In genomic region chr22:27986459-27986858, GRCh38 we compare ENCODE assay signal across 16 cellular contexts.
"Had no signal": no experiment of that assay in that cellular context is flagged by ENCODE, and none has a peak within 500 bp of the region (broad histone marks: within the 10 kb centered on the region; RNA-seq: fewer than 3 reads in every experiment).

No MANE protein-coding gene starts in this region.

- H3K4me3 Mint-ChIP-seq: activated T-cell treated with anti-CD3 and anti-CD28 coated beads, Interleukin-2, amount 50 U/mL, for 24 hours; natural killer cell treated with Interleukin-12 subunit alpha and Interleukin-12 subunit beta and Interleukin-15 and Interleukin-18, amount 100 ng/mL, for 72 hours; stimulated activated naive CD8-positive, alpha-beta T cell treated with anti-CD3 and anti-CD28 coated beads, Interleukin-15, Interleukin-2, amounts not matched to agents 100 ng/mL and 50 ng/mL, for 24 hours had no signal

- H3K9me3 ChIP-seq: ascending aorta, prostate gland, right lobe of liver, upper lobe of left lung had no signal

- H3K27ac Mint-ChIP-seq: activated T-cell treated with anti-CD3 and anti-CD28 coated beads, Interleukin-2, amount 50 U/mL, for 24 hours; natural killer cell treated with Interleukin-12 subunit alpha and Interleukin-12 subunit beta and Interleukin-15 and Interleukin-18, amount 100 ng/mL, for 72 hours; stimulated activated naive CD8-positive, alpha-beta T cell treated with anti-CD3 and anti-CD28 coated beads, Interleukin-15, Interleukin-2, amounts not matched to agents 100 ng/mL and 50 ng/mL, for 24 hours had no signal

- H3K27me3 Mint-ChIP-seq: activated T-cell treated with anti-CD3 and anti-CD28 coated beads, Interleukin-2, amount 50 U/mL, for 24 hours; natural killer cell treated with Interleukin-12 subunit alpha and Interleukin-12 subunit beta and Interleukin-15 and Interleukin-18, amount 100 ng/mL, for 72 hours; stimulated activated naive CD8-positive, alpha-beta T cell treated with anti-CD3 and anti-CD28 coated beads, Interleukin-15, Interleukin-2, amounts not matched to agents 100 ng/mL and 50 ng/mL, for 24 hours had no signal

- DNase-seq: activated CD4-positive, alpha-beta T cell treated with anti-CD3 and anti-CD28 coated beads for 4 hours; activated gamma-delta T cell treated with Interleukin-2 at 50 U/mL for 16 hours; effector memory CD4-positive, alpha-beta T cell; hypothalamus; mammary epithelial cell; nucleus accumbens; stimulated activated CD4-positive, alpha-beta T cell treated with anti-CD3 and anti-CD28 coated beads, Interleukin-2, amount 100 ng/mL, for 48 hours; upper lobe of left lung had no signal

- ATAC-seq: natural killer cell treated with Interleukin-12 subunit alpha and Interleukin-12 subunit beta and Interleukin-15 and Interleukin-18, amount 100 ng/mL, for 72 hours; right lobe of liver had no signal

- H3K9me3 Mint-ChIP-seq: activated T-cell treated with anti-CD3 and anti-CD28 coated beads, Interleukin-2, amount 50 U/mL, for 24 hours; natural killer cell treated with Interleukin-12 subunit alpha and Interleukin-12 subunit beta and Interleukin-15 and Interleukin-18, amount 100 ng/mL, for 72 hours; stimulated activated naive CD8-positive, alpha-beta T cell treated with anti-CD3 and anti-CD28 coated beads, Interleukin-15, Interleukin-2, amounts not matched to agents 100 ng/mL and 50 ng/mL, for 24 hours had no signal

- H3K36me3 Mint-ChIP-seq: natural killer cell treated with Interleukin-12 subunit alpha and Interleukin-12 subunit beta and Interleukin-15 and Interleukin-18, amount 100 ng/mL, for 72 hours had no signal

- H3K36me3 ChIP-seq: prostate gland had no signal

- H3K4me1 ChIP-seq: prostate gland had no signal

- H3K27me3 ChIP-seq: ascending aorta, right lobe of liver, upper lobe of left lung had no signal

- H3K4me3 ChIP-seq: ascending aorta, prostate gland, right lobe of liver, upper lobe of left lung had no signal

- H3K27ac ChIP-seq: ascending aorta, epithelial cell of prostate, prostate gland, right lobe of liver, VCaP had no signal
